16 cellular contexts compared by ENCODE assay signal in the genomic region with DNA sequence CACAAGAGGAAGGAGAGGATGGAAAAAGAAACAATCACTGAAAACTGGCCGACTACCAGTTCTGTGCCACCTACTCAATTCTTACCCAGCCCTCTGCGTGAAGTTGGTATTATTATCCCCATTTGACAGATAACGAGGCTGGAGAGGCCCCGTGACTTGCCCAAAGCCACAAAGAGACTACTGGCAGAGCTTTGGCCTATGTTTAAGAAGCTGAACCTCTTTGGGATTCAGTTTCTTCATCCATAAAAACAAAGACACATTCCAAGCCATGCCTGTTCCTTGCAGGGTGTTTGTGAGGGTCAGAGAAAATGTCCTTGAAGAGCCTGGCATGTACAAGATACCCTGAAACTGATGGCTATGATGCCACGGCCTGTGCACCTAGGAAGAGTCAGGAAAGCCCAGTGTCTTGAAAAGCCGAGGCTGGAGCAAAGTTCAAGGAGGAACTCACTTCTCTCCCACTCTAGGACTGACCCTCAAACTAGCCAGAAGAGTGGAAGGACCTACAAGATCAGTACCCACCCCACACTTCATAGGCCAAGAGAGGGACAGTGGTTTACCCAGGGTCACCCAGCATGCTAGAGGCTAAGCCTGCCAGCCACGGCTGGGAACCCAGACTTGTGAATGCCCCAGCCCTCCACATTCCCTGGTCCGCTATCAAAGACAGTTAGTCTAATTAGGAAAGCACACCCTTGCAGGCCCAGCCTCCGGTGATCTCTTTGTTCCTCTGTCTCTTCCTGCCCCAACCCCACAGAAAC. TPM values are rescaled to one million over a fixed set of nuclear protein-coding genes. Genes with fewer than 3 reads are reported as not detected.
DNase-seq lines count a peak whose midpoint lies in the region; ATAC-seq and TF ChIP-seq lines count a peak whose summit lies in the region.
"Had no signal": no experiment of that assay in that cellular context is flagged by ENCODE, and none has a peak within 500 bp of the region (broad histone marks: within the 10 kb centered on the region; RNA-seq: fewer than 3 reads in every experiment).

No MANE protein-coding gene starts in this region.

- H3K4me1 Mint-ChIP-seq in natural killer cell, result peaks cover 21 to 25% of the 10 kb centered on the region in 2 donors
- peaks cover 11 to 19% of the 10 kb centered on the region in 2 donors for H3K4me1 Mint-ChIP-seq in natural killer cell treated with Interleukin-12 subunit alpha and Interleukin-12 subunit beta and Interleukin-15 and Interleukin-18, amount 100 ng/mL, for 72 hours (ENCODE audit: low read depth in 2 of 2)
- H3K4me1 Mint-ChIP-seq in neural crest cell, result peaks cover 34% of the 10 kb centered on the region

- no peaks in the 10 kb centered on the region for H3K9me3 ChIP-seq in vagina

- peaks cover 69% of the 10 kb centered on the region for H3K4me1 ChIP-seq in vagina

- H3K27ac Mint-ChIP-seq in natural killer cell (peak overlapping the region in 1 of 2 donors; percentile 21), neural crest cell (ENCODE audit: unreplicated experiment) (no peak overlapping the region)
- no peak overlapping the region for H3K27ac Mint-ChIP-seq in natural killer cell treated with Interleukin-12 subunit alpha and Interleukin-12 subunit beta and Interleukin-15 and Interleukin-18, amount 100 ng/mL, for 72 hours

- H3K4me3 ChIP-seq in brain microvascular endothelial cell (ENCODE audit: low read depth, low read length) (no peak overlapping the region), vagina (no peak overlapping the region)

- H3K36me3 Mint-ChIP-seq in natural killer cell (no peaks in the 10 kb centered on the region), neural crest cell (ENCODE audit: low read depth) (peaks cover 2% of the 10 kb centered on the region)
- H3K36me3 Mint-ChIP-seq in natural killer cell treated with Interleukin-12 subunit alpha and Interleukin-12 subunit beta and Interleukin-15 and Interleukin-18, amount 100 ng/mL, for 72 hours, result no peaks in the 10 kb centered on the region

- no peaks in the 10 kb centered on the region for H3K27me3 ChIP-seq in brain microvascular endothelial cell (replicated peaks)
- no peaks in the 10 kb centered on the region for H3K27me3 ChIP-seq in vagina

- ATAC-seq in natural killer cell (no peak), GM18858 (IDR thresholded peaks at IDR 0.05; ENCODE audit: unreplicated experiment) (no peak), GM18517 (IDR thresholded peaks at IDR 0.05; ENCODE audit: unreplicated experiment) (no peak), HG03045 (IDR thresholded peaks at IDR 0.05; ENCODE audit: unreplicated experiment) (no peak)
- no peak for ATAC-seq in natural killer cell treated with Interleukin-12 subunit alpha and Interleukin-12 subunit beta and Interleukin-15 and Interleukin-18, amount 100 ng/mL, for 72 hours
- ATAC-seq: activated T-cell treated with anti-CD3 and anti-CD28 coated beads, Interleukin-2, amount 50 U/mL, for 4 hours had no signal

- intact Hi-C loops in natural killer cell (cut with micrococcal nuclease), result no loop called here
- intact Hi-C loops in vagina (cut with DNase I), result no loop called here

- H3K9me3 Mint-ChIP-seq in natural killer cell (no peaks in the 10 kb centered on the region), neural crest cell (peaks cover 6% of the 10 kb centered on the region)
- H3K9me3 Mint-ChIP-seq in natural killer cell treated with Interleukin-12 subunit alpha and Interleukin-12 subunit beta and Interleukin-15 and Interleukin-18, amount 100 ng/mL, for 72 hours, result no peaks in the 10 kb centered on the region
- H3K9me3 Mint-ChIP-seq: activated T-cell treated with anti-CD3 and anti-CD28 coated beads, Interleukin-2, amount 50 U/mL, for 4 hours had no signal

- H3K27me3 Mint-ChIP-seq in natural killer cell (ENCODE audit: low read depth in 2 of 2), result no peaks in the 10 kb centered on the region
- H3K27me3 Mint-ChIP-seq in natural killer cell treated with Interleukin-12 subunit alpha and Interleukin-12 subunit beta and Interleukin-15 and Interleukin-18, amount 100 ng/mL, for 72 hours, result no peaks in the 10 kb centered on the region
- no peaks in the 10 kb centered on the region for H3K27me3 Mint-ChIP-seq in neural crest cell (ENCODE audit: low read depth)

- in situ Hi-C loops in brain microvascular endothelial cell (cut with HindIII; ENCODE audit: low pct_ligation_motif_present, low sequenced_read_pairs), result no loop called here

- no peak for TF ChIP-seq CTCF in natural killer cell (IDR thresholded peaks at IDR 0.05)
- no peak for TF ChIP-seq CTCF in brain microvascular endothelial cell (IDR thresholded peaks at IDR 0.05; ENCODE audit: low read depth, low read length, missing control alignments)
- TF ChIP-seq CTCF in neural crest cell (conservative IDR thresholded peaks at IDR 0.05), result no peak
- TF ChIP-seq CTCF in vagina (IDR thresholded peaks at IDR 0.05), result no peak

- no peak for TF ChIP-seq POLR2A in vagina (IDR thresholded peaks at IDR 0.05)

- DNase-seq in natural killer cell (no peak), brain microvascular endothelial cell (no peak), neural crest cell (ENCODE audit: low read depth, low spot score) (no peak), vagina (ENCODE audit: extremely low spot score in 2 of 2) (no peak)
- no peak for DNase-seq in natural killer cell treated with Interleukin-12 subunit alpha and Interleukin-12 subunit beta and Interleukin-15 and Interleukin-18, amount 100 ng/mL, for 72 hours (ENCODE audit: low spot score)
- DNase-seq: activated T-cell treated with anti-CD3 and anti-CD28 coated beads, Interleukin-2, amount 50 U/mL, for 4 hours; NCI-H1092; NCI-H526; SIG-M5; WERI-Rb-1 had no signal

- peak overlapping the region; percentile 21 for H3K4me3 Mint-ChIP-seq in natural killer cell
- no peak overlapping the region for H3K4me3 Mint-ChIP-seq in natural killer cell treated with Interleukin-12 subunit alpha and Interleukin-12 subunit beta and Interleukin-15 and Interleukin-18, amount 100 ng/mL, for 72 hours
- H3K4me3 Mint-ChIP-seq in neural crest cell, result peak overlapping the region; percentile 65

- H3K36me3 ChIP-seq in brain microvascular endothelial cell (replicated peaks), result no peaks in the 10 kb centered on the region
- H3K36me3 ChIP-seq in vagina, result no peaks in the 10 kb centered on the region
- H3K36me3 ChIP-seq: WERI-Rb-1 had no signal

- peak overlapping the region; percentile 33 for H3K27ac ChIP-seq in brain microvascular endothelial cell
- peak overlapping the region; percentile 89 for H3K27ac ChIP-seq in vagina
- H3K27ac ChIP-seq: C4-2B had no signal

RNA-seq across cellular contexts. Expression of gene ACSF2, which starts 1.6 kb away (rescaled TPM):
- total RNA-seq in natural killer cell (10 to 100 TPM; 24.2 to 40.6 (median 25.8) TPM), neural crest cell (31.5 and 34.5 TPM in 2 replicates), vagina (56.0 TPM)
- 10 to 100 TPM in 1 of 2 donors, 1 to 10 TPM in 1; 6.9 to 13.4 TPM for total RNA-seq in natural killer cell treated with Interleukin-12 subunit alpha and Interleukin-12 subunit beta and Interleukin-15 and Interleukin-18, amount 100 ng/mL, for 72 hours

RNA-seq across cellular contexts. Expression of gene LRRC59, which starts 27.1 kb away (rescaled TPM):
- total RNA-seq in natural killer cell (10 to 100 TPM; 55.6 to 62.7 (median 56.0) TPM), neural crest cell (92.3 and 92.7 TPM in 2 replicates), vagina (49.6 TPM)
- total RNA-seq in natural killer cell treated with Interleukin-12 subunit alpha and Interleukin-12 subunit beta and Interleukin-15 and Interleukin-18, amount 100 ng/mL, for 72 hours, result 100 to 1,000 TPM in 1 of 2 donors, 10 to 100 TPM in 1; 90.8 to 138 TPM

RNA-seq across cellular contexts. Expression of gene CHAD, which starts 44.3 kb away (rescaled TPM):
- total RNA-seq in natural killer cell, result under 1 TPM in 1 of 3 donors, not detected in 2; 0.60 TPM
- total RNA-seq in natural killer cell treated with Interleukin-12 subunit alpha and Interleukin-12 subunit beta and Interleukin-15 and Interleukin-18, amount 100 ng/mL, for 72 hours, result not detected
- 0.19 and 0.27 TPM in 2 replicates for total RNA-seq in neural crest cell
- total RNA-seq in vagina, result not detected
- total RNA-seq: activated T-cell treated with anti-CD3 and anti-CD28 coated beads, Interleukin-2, amount 50 U/mL, for 4 hours; bronchial epithelial cell; epithelial cell of proximal tubule had no signal

RNA-seq across cellular contexts. Expression of gene EME1, which starts 51.4 kb away (rescaled TPM):
- total RNA-seq in natural killer cell (1 to 10 TPM; 2.4 to 3.2 (median 2.9) TPM), neural crest cell (25.5 and 31.4 TPM in 2 replicates), vagina (2.9 TPM)
- 10 to 100 TPM; 15.8 to 40.2 TPM for total RNA-seq in natural killer cell treated with Interleukin-12 subunit alpha and Interleukin-12 subunit beta and Interleukin-15 and Interleukin-18, amount 100 ng/mL, for 72 hours

RNA-seq across cellular contexts. Expression of gene MRPL27, which starts 51.4 kb away (rescaled TPM):
- 10 to 100 TPM; 16.4 to 36.6 (median 31.3) TPM for total RNA-seq in natural killer cell
- 10 to 100 TPM; 62.7 to 77.7 TPM for total RNA-seq in natural killer cell treated with Interleukin-12 subunit alpha and Interleukin-12 subunit beta and Interleukin-15 and Interleukin-18, amount 100 ng/mL, for 72 hours
- total RNA-seq in neural crest cell, result 70.4 and 72.2 TPM in 2 replicates
- total RNA-seq in vagina, result 41.7 TPM
